In the genomic region with DNA sequence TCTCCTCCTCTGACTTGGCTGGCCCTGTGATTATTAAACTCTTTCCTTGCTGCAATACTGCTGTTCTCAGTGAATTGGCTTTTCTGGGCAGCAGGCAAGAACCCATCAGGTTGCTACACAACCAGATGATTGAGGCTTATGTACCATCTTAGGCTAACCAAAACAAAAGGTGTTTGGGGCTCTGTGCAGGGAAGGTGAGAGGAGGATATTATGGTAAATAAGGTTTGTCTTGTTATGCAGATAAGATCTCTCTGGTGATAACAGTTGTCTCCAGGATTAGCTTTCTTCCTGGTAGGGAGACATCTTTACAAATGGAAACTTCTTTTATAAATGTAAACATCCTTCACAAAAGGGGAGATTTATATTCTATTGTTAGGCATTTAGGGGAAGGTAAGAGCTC, we compare ENCODE assay signal across 1 cellular context.
TF ChIP-seq lines count a peak whose summit lies in the region.

No MANE protein-coding gene starts in this region.

TF ChIP-seq in H1, 55 proteins besides CTCF, POLR2A, EP300 and RAD21:
- TF ChIP-seq, protein P1, sequence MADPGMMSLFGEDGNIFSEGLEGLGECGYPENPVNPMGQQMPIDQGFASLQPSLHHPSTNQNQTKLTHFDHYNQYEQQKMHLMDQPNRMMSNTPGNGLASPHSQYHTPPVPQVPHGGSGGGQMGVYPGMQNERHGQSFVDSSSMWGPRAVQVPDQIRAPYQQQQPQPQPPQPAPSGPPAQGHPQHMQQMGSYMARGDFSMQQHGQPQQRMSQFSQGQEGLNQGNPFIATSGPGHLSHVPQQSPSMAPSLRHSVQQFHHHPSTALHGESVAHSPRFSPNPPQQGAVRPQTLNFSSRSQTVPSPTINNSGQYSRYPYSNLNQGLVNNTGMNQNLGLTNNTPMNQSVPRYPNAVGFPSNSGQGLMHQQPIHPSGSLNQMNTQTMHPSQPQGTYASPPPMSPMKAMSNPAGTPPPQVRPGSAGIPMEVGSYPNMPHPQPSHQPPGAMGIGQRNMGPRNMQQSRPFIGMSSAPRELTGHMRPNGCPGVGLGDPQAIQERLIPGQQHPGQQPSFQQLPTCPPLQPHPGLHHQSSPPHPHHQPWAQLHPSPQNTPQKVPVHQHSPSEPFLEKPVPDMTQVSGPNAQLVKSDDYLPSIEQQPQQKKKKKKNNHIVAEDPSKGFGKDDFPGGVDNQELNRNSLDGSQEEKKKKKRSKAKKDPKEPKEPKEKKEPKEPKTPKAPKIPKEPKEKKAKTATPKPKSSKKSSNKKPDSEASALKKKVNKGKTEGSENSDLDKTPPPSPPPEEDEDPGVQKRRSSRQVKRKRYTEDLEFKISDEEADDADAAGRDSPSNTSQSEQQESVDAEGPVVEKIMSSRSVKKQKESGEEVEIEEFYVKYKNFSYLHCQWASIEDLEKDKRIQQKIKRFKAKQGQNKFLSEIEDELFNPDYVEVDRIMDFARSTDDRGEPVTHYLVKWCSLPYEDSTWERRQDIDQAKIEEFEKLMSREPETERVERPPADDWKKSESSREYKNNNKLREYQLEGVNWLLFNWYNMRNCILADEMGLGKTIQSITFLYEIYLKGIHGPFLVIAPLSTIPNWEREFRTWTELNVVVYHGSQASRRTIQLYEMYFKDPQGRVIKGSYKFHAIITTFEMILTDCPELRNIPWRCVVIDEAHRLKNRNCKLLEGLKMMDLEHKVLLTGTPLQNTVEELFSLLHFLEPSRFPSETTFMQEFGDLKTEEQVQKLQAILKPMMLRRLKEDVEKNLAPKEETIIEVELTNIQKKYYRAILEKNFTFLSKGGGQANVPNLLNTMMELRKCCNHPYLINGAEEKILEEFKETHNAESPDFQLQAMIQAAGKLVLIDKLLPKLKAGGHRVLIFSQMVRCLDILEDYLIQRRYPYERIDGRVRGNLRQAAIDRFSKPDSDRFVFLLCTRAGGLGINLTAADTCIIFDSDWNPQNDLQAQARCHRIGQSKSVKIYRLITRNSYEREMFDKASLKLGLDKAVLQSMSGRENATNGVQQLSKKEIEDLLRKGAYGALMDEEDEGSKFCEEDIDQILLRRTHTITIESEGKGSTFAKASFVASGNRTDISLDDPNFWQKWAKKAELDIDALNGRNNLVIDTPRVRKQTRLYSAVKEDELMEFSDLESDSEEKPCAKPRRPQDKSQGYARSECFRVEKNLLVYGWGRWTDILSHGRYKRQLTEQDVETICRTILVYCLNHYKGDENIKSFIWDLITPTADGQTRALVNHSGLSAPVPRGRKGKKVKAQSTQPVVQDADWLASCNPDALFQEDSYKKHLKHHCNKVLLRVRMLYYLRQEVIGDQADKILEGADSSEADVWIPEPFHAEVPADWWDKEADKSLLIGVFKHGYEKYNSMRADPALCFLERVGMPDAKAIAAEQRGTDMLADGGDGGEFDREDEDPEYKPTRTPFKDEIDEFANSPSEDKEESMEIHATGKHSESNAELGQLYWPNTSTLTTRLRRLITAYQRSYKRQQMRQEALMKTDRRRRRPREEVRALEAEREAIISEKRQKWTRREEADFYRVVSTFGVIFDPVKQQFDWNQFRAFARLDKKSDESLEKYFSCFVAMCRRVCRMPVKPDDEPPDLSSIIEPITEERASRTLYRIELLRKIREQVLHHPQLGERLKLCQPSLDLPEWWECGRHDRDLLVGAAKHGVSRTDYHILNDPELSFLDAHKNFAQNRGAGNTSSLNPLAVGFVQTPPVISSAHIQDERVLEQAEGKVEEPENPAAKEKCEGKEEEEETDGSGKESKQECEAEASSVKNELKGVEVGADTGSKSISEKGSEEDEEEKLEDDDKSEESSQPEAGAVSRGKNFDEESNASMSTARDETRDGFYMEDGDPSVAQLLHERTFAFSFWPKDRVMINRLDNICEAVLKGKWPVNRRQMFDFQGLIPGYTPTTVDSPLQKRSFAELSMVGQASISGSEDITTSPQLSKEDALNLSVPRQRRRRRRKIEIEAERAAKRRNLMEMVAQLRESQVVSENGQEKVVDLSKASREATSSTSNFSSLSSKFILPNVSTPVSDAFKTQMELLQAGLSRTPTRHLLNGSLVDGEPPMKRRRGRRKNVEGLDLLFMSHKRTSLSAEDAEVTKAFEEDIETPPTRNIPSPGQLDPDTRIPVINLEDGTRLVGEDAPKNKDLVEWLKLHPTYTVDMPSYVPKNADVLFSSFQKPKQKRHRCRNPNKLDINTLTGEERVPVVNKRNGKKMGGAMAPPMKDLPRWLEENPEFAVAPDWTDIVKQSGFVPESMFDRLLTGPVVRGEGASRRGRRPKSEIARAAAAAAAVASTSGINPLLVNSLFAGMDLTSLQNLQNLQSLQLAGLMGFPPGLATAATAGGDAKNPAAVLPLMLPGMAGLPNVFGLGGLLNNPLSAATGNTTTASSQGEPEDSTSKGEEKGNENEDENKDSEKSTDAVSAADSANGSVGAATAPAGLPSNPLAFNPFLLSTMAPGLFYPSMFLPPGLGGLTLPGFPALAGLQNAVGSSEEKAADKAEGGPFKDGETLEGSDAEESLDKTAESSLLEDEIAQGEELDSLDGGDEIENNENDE (IDR thresholded peaks at IDR 0.05; ENCODE audit: insufficient replicate concordance, low read length) = peak; percentile 55
- TF ChIP-seq KDM1A (IDR thresholded peaks at IDR 0.05; ENCODE audit: borderline replicate concordance, low read length) (0 out of 2 replicates have a peak, but pooled peaks have one; percentile 15), TCF12 (IDR thresholded peaks at IDR 0.05; ENCODE audit: low read depth, low read length) (0 out of 2 replicates have a peak, but pooled peaks have one; percentile 9), SRF (IDR thresholded peaks at IDR 0.05; ENCODE audit: low read depth, low read length) (no peak), POU5F1 (IDR thresholded peaks at IDR 0.05; ENCODE audit: low read depth, low read length) (peak; percentile 50; the same call in 1 of the 2 replicates), SP4 (IDR thresholded peaks at IDR 0.05; ENCODE audit: low read length) (no peak), NANOG (IDR thresholded peaks at IDR 0.05; ENCODE audit: insufficient read depth, low read depth, low read length, poor library complexity, severe bottlenecking) (no peak), HDAC2 (IDR thresholded peaks at IDR 0.05; ENCODE audit: borderline replicate concordance in 1 of 2, low read depth in 2 of 2, low read length in 2 of 2) (peak in 1 of 2 experiments; percentile 71; a peak in 1 of 4 replicates)
